8 cellular contexts compared by ENCODE assay signal in the genomic region with DNA sequence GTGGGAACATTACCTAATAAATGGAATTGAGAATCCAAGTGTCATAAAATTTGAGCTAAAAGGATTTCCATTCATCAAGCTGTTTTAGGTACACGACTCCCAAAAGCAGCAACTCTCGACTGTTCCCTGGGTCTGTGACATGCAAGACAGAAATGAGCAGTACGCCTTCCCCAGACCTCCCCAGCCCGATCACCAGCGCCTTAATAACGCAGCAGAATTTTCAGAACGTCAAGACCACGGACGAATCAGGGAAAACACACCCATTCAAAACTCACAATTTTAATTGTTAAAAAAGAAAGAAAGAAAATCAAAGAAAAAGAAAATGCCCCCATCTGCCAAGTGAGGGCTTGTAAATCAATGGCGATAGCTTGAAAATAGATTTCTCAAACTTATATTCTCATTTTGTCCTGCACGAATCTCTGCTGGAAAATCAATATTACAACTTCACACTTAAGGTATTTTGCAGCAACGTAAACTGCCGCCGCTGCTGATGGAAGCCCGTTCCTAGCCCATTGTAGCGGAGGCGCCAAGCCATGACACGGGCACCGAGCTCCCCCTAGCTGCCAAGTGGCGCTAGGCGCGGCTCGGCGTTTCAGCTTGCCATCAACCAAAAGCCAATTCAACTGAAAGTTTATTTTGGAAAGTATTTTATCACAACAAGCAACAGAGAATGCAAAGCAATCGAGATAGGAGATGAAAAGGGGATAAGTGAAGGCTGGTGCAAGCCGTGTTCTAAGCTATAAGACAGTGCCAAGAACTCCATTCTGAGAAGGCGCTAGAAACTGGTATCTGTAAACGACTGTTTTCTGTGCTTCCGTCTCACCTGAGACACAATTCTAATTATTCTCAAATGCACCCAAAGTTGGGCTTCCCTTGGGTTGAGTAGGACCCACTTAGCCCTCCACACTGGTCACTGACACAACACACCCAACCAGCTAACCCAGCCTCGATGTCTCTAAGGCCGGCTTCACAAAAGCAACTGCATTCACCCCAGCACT. TPM values are rescaled to one million over a fixed set of nuclear protein-coding genes. Genes with fewer than 3 reads are reported as not detected.
DNase-seq lines count a peak whose midpoint lies in the region; ATAC-seq and TF ChIP-seq lines count a peak whose summit lies in the region.

No MANE protein-coding gene starts in this region.

- peaks cover 82% of the 10 kb centered on the region for H3K27me3 ChIP-seq in lower lobe of right lung (ENCODE audit: low read depth)

- H3K36me3 ChIP-seq in lower lobe of right lung = no peaks in the 10 kb centered on the region

- TF ChIP-seq CTCF in lower lobe of right lung (IDR thresholded peaks at IDR 0.05) = peak; percentile 98

- intact Hi-C loops in lower lobe of right lung (cut with DNase I) = no loop called here

- no peak overlapping the region for H3K27ac ChIP-seq in lower lobe of right lung

- ATAC-seq in HG02938 (IDR thresholded peaks at IDR 0.05; ENCODE audit: unreplicated experiment) = peak; percentile 70
- peak; percentile 81 to 83 for ATAC-seq in lower lobe of right lung

- no peaks in the 10 kb centered on the region for H3K9me3 ChIP-seq in lower lobe of right lung

- peak; percentile 68 for DNase-seq in NCI-H1436 (lab: John Stamatoyannopoulos, UW)
- no peak for DNase-seq in NCI-H1436 treated with DMSO at 0.1 percent for 48 hours (lab: John Stamatoyannopoulos, UW)
- DNase-seq in NCI-H446 (lab: John Stamatoyannopoulos, UW) = peak; percentile 63 to 82
- DNase-seq in activated CD4-positive, alpha-beta T cell treated with anti-CD3 and anti-CD28 coated beads, Interleukin-2, amount 50 U/mL, for 1 hour = peak; percentile 93
- DNase-seq in dedifferentiated amniotic fluid mesenchymal stem cell (ENCODE audit: extremely low spot score) = peak; percentile 57
- peak; percentile 79 for DNase-seq in lower lobe of right lung
- peak; percentile 80 for DNase-seq in stimulated activated CD8-positive, alpha-beta memory T cell treated with anti-CD3 and anti-CD28 coated beads, Interleukin-12 subunit alpha, Interleukin-12 subunit beta, amount 100 ng/mL, for 1 hour (ENCODE audit: low read depth)

- H3K4me1 ChIP-seq in lower lobe of right lung = peaks cover 14% of the 10 kb centered on the region

- H3K4me3 ChIP-seq in lower lobe of right lung = peak overlapping the region; percentile 24

RNA-seq across cellular contexts. Expression of gene BCL11B, which starts 5.5 kb away (rescaled TPM):
- 2.3 TPM for total RNA-seq in lower lobe of right lung
